In genomic region chr5:73759771-73760170, GRCh38 we compare ENCODE assay signal across 18 cellular contexts.
DNase-seq lines count a peak whose midpoint lies in the region; TF ChIP-seq lines count a peak whose summit lies in the region.
"Had no signal": no experiment of that assay in that cellular context is flagged by ENCODE, and none has a peak within 500 bp of the region (broad histone marks: within the 10 kb centered on the region; RNA-seq: fewer than 3 reads in every experiment).

No MANE protein-coding gene starts in this region.

- TF ChIP-seq CTCF in adrenal gland (IDR thresholded peaks at IDR 0.05), result no peak
- TF ChIP-seq CTCF in nephron progenitor cell (IDR thresholded peaks at IDR 0.05), result no peak

- H3K9me3 ChIP-seq in adrenal gland (replicated peaks in 1 of 3), result no peaks in the 10 kb centered on the region
- H3K9me3 ChIP-seq: gastrocnemius medialis, stomach had no signal

- peaks cover 31 to 46% of the 10 kb centered on the region in 2 donors for H3K4me1 ChIP-seq in adrenal gland (replicated peaks in 1 of 2)
- H3K4me1 ChIP-seq: gastrocnemius medialis had no signal

- WGBS in adrenal gland, 4 donors, result 7 to 42% (median 30%) methylated on average over 1 of the region's 1 CpG

- peak overlapping the region in 4 of 5 donors; percentile 23 to 69 (median 52) for H3K27ac ChIP-seq in adrenal gland
- H3K27ac ChIP-seq: cardiac muscle cell, gastrocnemius medialis had no signal

- H3K27ac Mint-ChIP-seq in nephron progenitor cell, result peak overlapping the region; percentile 29
- no peak overlapping the region for H3K27ac Mint-ChIP-seq in T-helper 2 cell treated with Interferon-gamma antibody and Interleukin-4, amounts not matched to agents 5 μg/mL and 100 μg/mL, for 36 hours
- no peak overlapping the region for H3K27ac Mint-ChIP-seq in activated CD4-positive, alpha-beta T cell treated with anti-CD3 and anti-CD28 coated beads, Interleukin-2, amount 10 ng/mL, durations not matched to agents 24 days and 14 days
- H3K27ac Mint-ChIP-seq: activated naive CD4-positive, alpha-beta T cell treated with anti-CD3 and anti-CD28 coated beads, Interleukin-2, amount 10 ng/mL, durations not matched to agents 7 days and 5 days; WTC11 had no signal

- no peak overlapping the region for H3K4me3 Mint-ChIP-seq in nephron progenitor cell
- no peak overlapping the region for H3K4me3 Mint-ChIP-seq in T-helper 2 cell treated with Interferon-gamma antibody and Interleukin-4, amounts not matched to agents 5 μg/mL and 100 μg/mL, for 36 hours
- H3K4me3 Mint-ChIP-seq in activated CD4-positive, alpha-beta T cell treated with anti-CD3 and anti-CD28 coated beads, Interleukin-2, amount 10 ng/mL, durations not matched to agents 24 days and 14 days, result no peak overlapping the region
- H3K4me3 Mint-ChIP-seq: activated naive CD4-positive, alpha-beta T cell treated with anti-CD3 and anti-CD28 coated beads, Interleukin-2, amount 10 ng/mL, durations not matched to agents 7 days and 5 days; effector memory CD8-positive, alpha-beta T cell; immature natural killer cell; WTC11 had no signal

- H3K27me3 ChIP-seq in adrenal gland, result no peaks in the 10 kb centered on the region
- H3K27me3 ChIP-seq: gastrocnemius medialis, stomach had no signal

- H3K4me1 Mint-ChIP-seq in nephron progenitor cell, result peaks cover 9% of the 10 kb centered on the region
- no peaks in the 10 kb centered on the region for H3K4me1 Mint-ChIP-seq in T-helper 2 cell treated with Interferon-gamma antibody and Interleukin-4, amounts not matched to agents 5 μg/mL and 100 μg/mL, for 36 hours (ENCODE audit: low read depth)
- no peaks in the 10 kb centered on the region for H3K4me1 Mint-ChIP-seq in activated CD4-positive, alpha-beta T cell treated with anti-CD3 and anti-CD28 coated beads, Interleukin-2, amount 10 ng/mL, durations not matched to agents 24 days and 14 days
- H3K4me1 Mint-ChIP-seq: activated naive CD4-positive, alpha-beta T cell treated with anti-CD3 and anti-CD28 coated beads, Interleukin-2, amount 10 ng/mL, durations not matched to agents 7 days and 5 days; WTC11 had no signal

- no peak overlapping the region for H3K4me3 ChIP-seq in Jurkat, Clone E6-1 (ENCODE audit: low read length)
- H3K4me3 ChIP-seq in adrenal gland, result no peak overlapping the region
- H3K4me3 ChIP-seq: cardiac muscle cell, gastrocnemius medialis, stomach had no signal

- TF ChIP-seq POLR2A in adrenal gland (IDR thresholded peaks at IDR 0.05), result no peak

- DNase-seq in Daoy (ENCODE audit: low read depth), result peak; percentile 11
- peak; percentile 73 for DNase-seq in Jurkat, Clone E6-1 (ENCODE audit: low read depth, low spot score)
- DNase-seq in adrenal gland, result peak in 6 of 7 donors; percentile 33 to 59 (median 43)
- DNase-seq in nephron progenitor cell, result no peak
- DNase-seq in KG1 (lab: John Stamatoyannopoulos, UW), result no peak
- no peak for DNase-seq in T-helper 2 cell treated with Interferon-gamma antibody and Interleukin-4, amounts not matched to agents 5 μg/mL and 100 μg/mL, for 36 hours (ENCODE audit: low spot score)
- DNase-seq in activated CD4-positive, alpha-beta T cell treated with anti-CD3 and anti-CD28 coated beads for 4 hours, result no peak
- DNase-seq in activated CD4-positive, alpha-beta T cell treated with anti-CD3 and anti-CD28 coated beads, Interleukin-2, amount 10 ng/mL, durations not matched to agents 24 days and 14 days, result no peak
- DNase-seq: activated naive CD4-positive, alpha-beta T cell treated with anti-CD3 and anti-CD28 coated beads, Interleukin-2, amount 10 ng/mL, durations not matched to agents 7 days and 5 days; Calu3; effector memory CD8-positive, alpha-beta T cell; gastrocnemius medialis; immature natural killer cell; NCI-H1105 treated with DMSO at 0.1 percent for 48 hours; NCI-H345; stomach had no signal

- intact Hi-C loops in adrenal gland (cut with DNase I), result no loop called here
- intact Hi-C loops in activated CD4-positive, alpha-beta T cell treated with anti-CD3 and anti-CD28 coated beads, Interleukin-2, amount 10 ng/mL, durations not matched to agents 24 days and 14 days (cut with micrococcal nuclease), result no loop called here

- no peaks in the 10 kb centered on the region for H3K36me3 ChIP-seq in adrenal gland (replicated peaks in 1 of 2)
- H3K36me3 ChIP-seq: cardiac muscle cell, gastrocnemius medialis had no signal

- peaks cover 3% of the 10 kb centered on the region for H3K27me3 Mint-ChIP-seq in nephron progenitor cell (ENCODE audit: low read depth, poor library complexity)
- H3K27me3 Mint-ChIP-seq in T-helper 2 cell treated with Interferon-gamma antibody and Interleukin-4, amounts not matched to agents 5 μg/mL and 100 μg/mL, for 36 hours (ENCODE audit: low read depth), result peaks cover 7% of the 10 kb centered on the region
- H3K27me3 Mint-ChIP-seq in activated CD4-positive, alpha-beta T cell treated with anti-CD3 and anti-CD28 coated beads, Interleukin-2, amount 10 ng/mL, durations not matched to agents 24 days and 14 days, result peaks cover 2% of the 10 kb centered on the region
- H3K27me3 Mint-ChIP-seq: activated naive CD4-positive, alpha-beta T cell treated with anti-CD3 and anti-CD28 coated beads, Interleukin-2, amount 10 ng/mL, durations not matched to agents 7 days and 5 days had no signal

- no peaks in the 10 kb centered on the region for H3K9me3 Mint-ChIP-seq in nephron progenitor cell
- no peaks in the 10 kb centered on the region for H3K9me3 Mint-ChIP-seq in T-helper 2 cell treated with Interferon-gamma antibody and Interleukin-4, amounts not matched to agents 5 μg/mL and 100 μg/mL, for 36 hours
- H3K9me3 Mint-ChIP-seq in activated CD4-positive, alpha-beta T cell treated with anti-CD3 and anti-CD28 coated beads, Interleukin-2, amount 10 ng/mL, durations not matched to agents 24 days and 14 days, result peaks cover 3% of the 10 kb centered on the region
- H3K9me3 Mint-ChIP-seq: activated naive CD4-positive, alpha-beta T cell treated with anti-CD3 and anti-CD28 coated beads, Interleukin-2, amount 10 ng/mL, durations not matched to agents 7 days and 5 days; effector memory CD8-positive, alpha-beta T cell; immature natural killer cell had no signal

- H3K36me3 Mint-ChIP-seq in nephron progenitor cell (ENCODE audit: low read depth), result no peaks in the 10 kb centered on the region
- no peaks in the 10 kb centered on the region for H3K36me3 Mint-ChIP-seq in T-helper 2 cell treated with Interferon-gamma antibody and Interleukin-4, amounts not matched to agents 5 μg/mL and 100 μg/mL, for 36 hours (ENCODE audit: low read depth)
- no peaks in the 10 kb centered on the region for H3K36me3 Mint-ChIP-seq in activated CD4-positive, alpha-beta T cell treated with anti-CD3 and anti-CD28 coated beads, Interleukin-2, amount 10 ng/mL, durations not matched to agents 24 days and 14 days (ENCODE audit: low read depth)
- H3K36me3 Mint-ChIP-seq: activated naive CD4-positive, alpha-beta T cell treated with anti-CD3 and anti-CD28 coated beads, Interleukin-2, amount 10 ng/mL, durations not matched to agents 7 days and 5 days; WTC11 had no signal

Comparison
In these comparisons a context has a peak if more than half of its experiments do, and no peak if none do; other contexts are left out.
1. DNase-seq: peak in Daoy (single experiment), Jurkat, Clone E6-1 (single experiment) and adrenal gland (6 of 7); none in nephron progenitor cell (single experiment), KG1 (single experiment), T-helper 2 cell treated with Interferon-gamma antibody and Interleukin-4, amounts not matched to agents 5 μg/mL and 100 μg/mL, for 36 hours (single experiment), activated CD4-positive, alpha-beta T cell treated with anti-CD3 and anti-CD28 coated beads for 4 hours (0 of 2) and activated CD4-positive, alpha-beta T cell treated with anti-CD3 and anti-CD28 coated beads, Interleukin-2, amount 10 ng/mL, durations not matched to agents 24 days and 14 days (single experiment).